Comparison of ENCODE assay signal across 29 cellular contexts in genomic region chr2:55296393-55296792, GRCh38. TPM values are rescaled to one million over a fixed set of nuclear protein-coding genes. Genes with fewer than 3 reads are reported as not detected.
DNase-seq lines count a peak whose midpoint lies in the region; ATAC-seq and TF ChIP-seq lines count a peak whose summit lies in the region.
"Had no signal": no experiment of that assay in that cellular context is flagged by ENCODE, and none has a peak within 500 bp of the region (broad histone marks: within the 10 kb centered on the region; RNA-seq: fewer than 3 reads in every experiment).

No MANE protein-coding gene starts in this region.

- H3K27ac ChIP-seq in cardiac muscle cell (peak overlapping the region; percentile 55), breast epithelium (no peak overlapping the region)
- H3K27ac ChIP-seq: left ventricle myocardium inferior, parathyroid adenoma, right lobe of liver, upper lobe of left lung, VCaP had no signal

- peaks cover 51% of the 10 kb centered on the region for H3K36me3 ChIP-seq in cardiac muscle cell
- no peaks in the 10 kb centered on the region for H3K36me3 ChIP-seq in breast epithelium

- H3K4me3 ChIP-seq in cardiac muscle cell = no peak overlapping the region
- H3K4me3 ChIP-seq in breast epithelium = no peak overlapping the region
- H3K4me3 ChIP-seq: K562, left ventricle myocardium inferior, right lobe of liver, upper lobe of left lung had no signal

- no peak for TF ChIP-seq CTCF in cardiac muscle cell (IDR thresholded peaks at IDR 0.05; ENCODE audit: low read depth, low read length)
- TF ChIP-seq CTCF in nephron progenitor cell (IDR thresholded peaks at IDR 0.05) = no peak
- no peak for TF ChIP-seq CTCF in breast epithelium (IDR thresholded peaks at IDR 0.05)

- intact Hi-C loops in cardiac septum (cut with DNase I) (no loop called here), breast epithelium (cut with DNase I; ENCODE audit: low total_unique reads) (no loop called here)

- H3K36me3 Mint-ChIP-seq in nephron progenitor cell (ENCODE audit: low read depth) = peaks cover 33% of the 10 kb centered on the region

- peak; percentile 44 for ATAC-seq in GM21528 (IDR thresholded peaks at IDR 0.05; ENCODE audit: low FRiP score, unreplicated experiment)
- peak; percentile 46 for ATAC-seq in HG03095 (IDR thresholded peaks at IDR 0.05; ENCODE audit: unreplicated experiment)
- ATAC-seq: activated naive CD8-positive, alpha-beta T cell treated with anti-CD3 and anti-CD28 coated beads, Interleukin-2, amount 50 U/mL, for 24 hours; effector memory CD8-positive, alpha-beta T cell; esophagus mucosa; K562; right lobe of liver had no signal

- no peak for TF ChIP-seq POLR2A in breast epithelium (IDR thresholded peaks at IDR 0.05)

- no peaks in the 10 kb centered on the region for H3K4me1 Mint-ChIP-seq in nephron progenitor cell

- H3K27ac Mint-ChIP-seq in nephron progenitor cell = peak overlapping the region; percentile 59
- H3K27ac Mint-ChIP-seq: activated naive CD8-positive, alpha-beta T cell treated with anti-CD3 and anti-CD28 coated beads, Interleukin-2, amount 50 U/mL, for 24 hours; effector memory CD8-positive, alpha-beta T cell had no signal

- DNase-seq in cardiac muscle cell (ENCODE audit: low read depth in 1 of 2, low spot score in 1 of 2) = no peak
- no peak for DNase-seq in cardiac septum (ENCODE audit: low spot score)
- no peak for DNase-seq in nephron progenitor cell
- DNase-seq in activated CD4-positive, alpha-beta T cell treated with anti-CD3 and anti-CD28 coated beads, Interleukin-2, amount 50 U/mL, for 48 hours = no peak
- no peak for DNase-seq in NCI-H524 (lab: John Stamatoyannopoulos, UW)
- no peak for DNase-seq in breast epithelium (ENCODE audit: low spot score in 2 of 2)
- DNase-seq: 8988T; activated CD4-positive, alpha-beta T cell treated with anti-CD3 and anti-CD28 coated beads, Interleukin-2, amount 50 U/mL, for 4 hours; activated effector memory CD4-positive, alpha-beta T cell treated with anti-CD3 and anti-CD28 coated beads, Interleukin-2, amount 50 U/mL, for 16 hours; activated naive CD8-positive, alpha-beta T cell treated with anti-CD3 and anti-CD28 coated beads, Interleukin-2, amount 50 U/mL, for 24 hours; DMS79; effector memory CD8-positive, alpha-beta T cell; foreskin melanocyte; H7; hippocampal formation; left ventricle myocardium inferior; midbrain; MM.1S; NCI-H1436 treated with DMSO at 0.1 percent for 48 hours; NCI-H510A treated with DMSO at 0.1 percent for 48 hours; right lobe of liver; stimulated activated CD4-positive, alpha-beta T cell treated with anti-CD3 and anti-CD28 coated beads, Interleukin-15, amount 100 ng/mL, for 24 hours; upper lobe of left lung had no signal

- H3K27me3 ChIP-seq in cardiac muscle cell (no peaks in the 10 kb centered on the region), breast epithelium (no peaks in the 10 kb centered on the region)
- H3K27me3 ChIP-seq: right lobe of liver, upper lobe of left lung had no signal

- H3K4me3 Mint-ChIP-seq in nephron progenitor cell = no peak overlapping the region
- H3K4me3 Mint-ChIP-seq: activated naive CD8-positive, alpha-beta T cell treated with anti-CD3 and anti-CD28 coated beads, Interleukin-2, amount 50 U/mL, for 24 hours; effector memory CD8-positive, alpha-beta T cell had no signal

- no peaks in the 10 kb centered on the region for H3K27me3 Mint-ChIP-seq in nephron progenitor cell (ENCODE audit: low read depth, poor library complexity)
- H3K27me3 Mint-ChIP-seq: activated naive CD8-positive, alpha-beta T cell treated with anti-CD3 and anti-CD28 coated beads, Interleukin-2, amount 50 U/mL, for 24 hours; effector memory CD8-positive, alpha-beta T cell had no signal

- H3K9me3 ChIP-seq in cardiac muscle cell (ENCODE audit: low read depth) = no peaks in the 10 kb centered on the region
- H3K9me3 ChIP-seq in breast epithelium = no peaks in the 10 kb centered on the region
- H3K9me3 ChIP-seq: left ventricle myocardium inferior, right lobe of liver, upper lobe of left lung had no signal

- H3K9me3 Mint-ChIP-seq in nephron progenitor cell = no peaks in the 10 kb centered on the region
- H3K9me3 Mint-ChIP-seq: activated naive CD8-positive, alpha-beta T cell treated with anti-CD3 and anti-CD28 coated beads, Interleukin-2, amount 50 U/mL, for 24 hours; effector memory CD8-positive, alpha-beta T cell had no signal

- H3K4me1 ChIP-seq in cardiac muscle cell (ENCODE audit: low read depth) (peaks cover 6% of the 10 kb centered on the region), breast epithelium (no peaks in the 10 kb centered on the region)
- H3K4me1 ChIP-seq: parathyroid adenoma, right lobe of liver had no signal

RNA-seq across cellular contexts. Expression of gene MTIF2, which starts 27.4 kb away (rescaled TPM):
- total RNA-seq in cardiac muscle cell (19.2 and 25.6 TPM in 2 replicates), cardiac septum (40.8 TPM), breast epithelium (10 to 100 TPM; 23.2 to 25.3 (median 23.6) TPM)
- polyA plus RNA-seq in cardiac muscle cell = 15.4 and 30.2 TPM in 2 replicates
